ENCODE assay signal across 21 cellular contexts in genomic region chr5:50978903-50979302, GRCh38.
A peak's percentile ranks its signal among the peaks of the same experiment; 100 is the strongest.
DNase-seq lines count a peak whose midpoint lies in the region; TF ChIP-seq lines count a peak whose summit lies in the region.
"Had no signal": no experiment of that assay in that cellular context is flagged by ENCODE, and none has a peak within 500 bp of the region (broad histone marks: within the 10 kb centered on the region; RNA-seq: fewer than 3 reads in every experiment).

No MANE protein-coding gene starts in this region.

- no peak for TF ChIP-seq RAD21 in Ishikawa (IDR thresholded peaks at IDR 0.05; ENCODE audit: low read depth)

- H3K9me3 ChIP-seq in endocrine pancreas (ENCODE audit: control insufficient read depth, low read length) = no peaks in the 10 kb centered on the region
- H3K9me3 ChIP-seq in stomach smooth muscle (ENCODE audit: control insufficient read depth in 2 of 2, low read length in 2 of 2) = no peaks in the 10 kb centered on the region
- H3K9me3 ChIP-seq: A549 had no signal

- TF ChIP-seq EP300 in Ishikawa (IDR thresholded peaks at IDR 0.05; ENCODE audit: borderline replicate concordance) = no peak

- H3K36me3 ChIP-seq in endocrine pancreas (ENCODE audit: control insufficient read depth, insufficient read depth, low read length) = no peaks in the 10 kb centered on the region
- no peaks in the 10 kb centered on the region for H3K36me3 ChIP-seq in stomach smooth muscle (ENCODE audit: control insufficient read depth in 2 of 2, insufficient read depth in 2 of 2, low read length in 2 of 2)
- H3K36me3 ChIP-seq: BLaER1 treated with 17β-estradiol and CSF1 and Interleukin-3, amounts not matched to agents 10 nM and 100 nM had no signal

- no peak for DNase-seq in GM10266 (ENCODE audit: extremely low spot score)
- DNase-seq in stimulated activated CD4-positive, alpha-beta T cell treated with anti-CD3 and anti-CD28 coated beads, Interleukin-2, amount 100 ng/mL, for 48 hours = no peak
- DNase-seq: AML-193; CD4-positive, alpha-beta memory T cell; CD4-positive, CD25-positive, alpha-beta regulatory T cell; CD8-positive, alpha-beta memory T cell; COR-L47; DMS 273 treated with DMSO at 0.1 percent for 48 hours; DMS153; DMS53; DMS79; DND-41; EL; GDM1 had no signal

- H3K4me3 ChIP-seq in endocrine pancreas (ENCODE audit: control insufficient read depth, insufficient read depth, low read length) (peak overlapping the region; percentile 28), stomach smooth muscle (ENCODE audit: low read length in 2 of 2) (peak overlapping the region; percentile 35 to 38)
- H3K4me3 ChIP-seq: A549; BLaER1 treated with 17β-estradiol and CSF1 and Interleukin-3, amounts not matched to agents 10 nM and 100 nM had no signal

- H3K27ac ChIP-seq in stomach smooth muscle (ENCODE audit: low read length) = peak overlapping the region; percentile 13
- H3K27ac ChIP-seq: 22Rv1; A549; BLaER1 treated with 17β-estradiol and CSF1 and Interleukin-3, amounts not matched to agents 10 nM and 100 nM; C4-2B had no signal

- H3K27me3 ChIP-seq in endocrine pancreas (ENCODE audit: control insufficient read depth, insufficient read depth, low read length) (no peaks in the 10 kb centered on the region), stomach smooth muscle (ENCODE audit: control insufficient read depth in 1 of 2, insufficient read depth in 2 of 2, low read length in 2 of 2) (no peaks in the 10 kb centered on the region)
- H3K27me3 ChIP-seq: BLaER1 treated with 17β-estradiol and CSF1 and Interleukin-3, amounts not matched to agents 10 nM and 100 nM had no signal

- H3K9ac ChIP-seq in endocrine pancreas (ENCODE audit: control insufficient read depth, insufficient read depth, low read length) (no peak overlapping the region), stomach smooth muscle (ENCODE audit: low read length in 2 of 2) (no peak overlapping the region)
- H3K9ac ChIP-seq: BLaER1 treated with 17β-estradiol and CSF1 and Interleukin-3, amounts not matched to agents 10 nM and 100 nM had no signal

- peaks cover 18% of the 10 kb centered on the region for H3K4me1 ChIP-seq in endocrine pancreas (ENCODE audit: control insufficient read depth, insufficient read depth, low read length)
- H3K4me1 ChIP-seq in stomach smooth muscle (ENCODE audit: control insufficient read depth, insufficient read depth, low read length) = peaks cover 11% of the 10 kb centered on the region
- H3K4me1 ChIP-seq: A549; BLaER1 treated with 17β-estradiol and CSF1 and Interleukin-3, amounts not matched to agents 10 nM and 100 nM had no signal

- TF ChIP-seq CTCF in GM10266 (IDR thresholded peaks at IDR 0.05; ENCODE audit: control insufficient read depth, insufficient read depth, low read depth, missing control alignments) = no peak

TF ChIP-seq in Ishikawa, 13 proteins besides CTCF, POLR2A, EP300 and RAD21:
- peak; percentile 80 for TF ChIP-seq CEBPB (IDR thresholded peaks at IDR 0.05)
- TF ChIP-seq REST (IDR thresholded peaks at IDR 0.05; ENCODE audit: low read depth) = no peak
